2 cellular contexts compared by ENCODE assay signal in the genomic region with DNA sequence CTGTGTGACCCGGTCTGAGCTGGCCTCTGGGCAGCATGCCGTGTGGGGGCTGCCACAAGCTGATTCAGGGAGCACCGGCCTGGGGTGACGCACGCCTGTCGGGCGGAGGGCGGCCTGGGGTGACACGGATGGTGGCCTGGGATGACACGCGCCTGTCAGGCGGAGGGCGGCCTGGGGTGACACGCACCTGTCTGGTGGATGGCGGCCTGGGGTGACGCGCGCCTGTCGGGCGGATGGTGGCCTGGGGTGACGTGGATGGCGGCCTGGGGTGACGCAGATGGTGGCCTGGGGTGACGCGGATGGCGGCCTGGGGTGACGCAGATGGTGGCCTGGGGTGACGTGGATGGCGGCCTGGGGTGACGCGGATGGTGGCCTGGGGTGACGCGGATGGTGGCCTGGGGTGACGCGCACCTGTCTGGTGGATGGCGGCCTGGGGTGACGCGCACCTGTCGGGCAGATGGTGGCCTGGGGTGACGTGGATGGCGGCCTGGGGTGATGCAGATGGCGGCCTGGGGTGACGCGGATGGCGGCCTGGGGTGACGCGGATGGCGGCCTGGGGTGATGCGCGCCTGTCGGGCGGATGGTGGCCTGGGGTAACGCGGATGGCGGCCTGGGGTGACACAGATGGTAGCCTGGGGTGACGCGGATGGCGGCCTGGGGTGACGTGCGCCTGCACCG.
TF ChIP-seq lines count a peak whose summit lies in the region.

No MANE protein-coding gene starts in this region.

TF ChIP-seq in HepG2, 621 proteins besides CTCF, POLR2A, EP300 and RAD21:
- TF ChIP-seq KLF11 (CRISPR knock-in tag; IDR thresholded peaks at IDR 0.05), result no peak
- peak; percentile 40 for TF ChIP-seq AGO2 (optimal IDR thresholded peaks at IDR 0.05; ENCODE audit: low read depth, low read length)
- no peak for TF ChIP-seq ZNF670 (CRISPR knock-in tag; IDR thresholded peaks at IDR 0.05; ENCODE audit: borderline replicate concordance)

TF ChIP-seq in GM23338, 12 proteins besides CTCF, POLR2A, EP300 and RAD21:
- TF ChIP-seq JUNB (IDR thresholded peaks at IDR 0.05; ENCODE audit: unreplicated experiment) (no peak), CREB1 (CRISPR knock-in tag; IDR thresholded peaks at IDR 0.05; ENCODE audit: low read depth) (no peak), ZNF331 (CRISPR knock-in tag; IDR thresholded peaks at IDR 0.05; ENCODE audit: low read depth) (no peak), ZNF114 (CRISPR knock-in tag; IDR thresholded peaks at IDR 0.05) (no peak), STAT1 (IDR thresholded peaks at IDR 0.05; ENCODE audit: unreplicated experiment) (no peak), POLR2AphosphoS5 (IDR thresholded peaks at IDR 0.05; ENCODE audit: low read depth) (no peak), NANOG (IDR thresholded peaks at IDR 0.05; ENCODE audit: borderline replicate concordance) (no peak), EZH2phosphoT487 (IDR thresholded peaks at IDR 0.05; ENCODE audit: unreplicated experiment) (no peak), EZH2 (IDR thresholded peaks at IDR 0.05; ENCODE audit: low read depth, unreplicated experiment) (no peak)
- TF ChIP-seq, protein P1, sequence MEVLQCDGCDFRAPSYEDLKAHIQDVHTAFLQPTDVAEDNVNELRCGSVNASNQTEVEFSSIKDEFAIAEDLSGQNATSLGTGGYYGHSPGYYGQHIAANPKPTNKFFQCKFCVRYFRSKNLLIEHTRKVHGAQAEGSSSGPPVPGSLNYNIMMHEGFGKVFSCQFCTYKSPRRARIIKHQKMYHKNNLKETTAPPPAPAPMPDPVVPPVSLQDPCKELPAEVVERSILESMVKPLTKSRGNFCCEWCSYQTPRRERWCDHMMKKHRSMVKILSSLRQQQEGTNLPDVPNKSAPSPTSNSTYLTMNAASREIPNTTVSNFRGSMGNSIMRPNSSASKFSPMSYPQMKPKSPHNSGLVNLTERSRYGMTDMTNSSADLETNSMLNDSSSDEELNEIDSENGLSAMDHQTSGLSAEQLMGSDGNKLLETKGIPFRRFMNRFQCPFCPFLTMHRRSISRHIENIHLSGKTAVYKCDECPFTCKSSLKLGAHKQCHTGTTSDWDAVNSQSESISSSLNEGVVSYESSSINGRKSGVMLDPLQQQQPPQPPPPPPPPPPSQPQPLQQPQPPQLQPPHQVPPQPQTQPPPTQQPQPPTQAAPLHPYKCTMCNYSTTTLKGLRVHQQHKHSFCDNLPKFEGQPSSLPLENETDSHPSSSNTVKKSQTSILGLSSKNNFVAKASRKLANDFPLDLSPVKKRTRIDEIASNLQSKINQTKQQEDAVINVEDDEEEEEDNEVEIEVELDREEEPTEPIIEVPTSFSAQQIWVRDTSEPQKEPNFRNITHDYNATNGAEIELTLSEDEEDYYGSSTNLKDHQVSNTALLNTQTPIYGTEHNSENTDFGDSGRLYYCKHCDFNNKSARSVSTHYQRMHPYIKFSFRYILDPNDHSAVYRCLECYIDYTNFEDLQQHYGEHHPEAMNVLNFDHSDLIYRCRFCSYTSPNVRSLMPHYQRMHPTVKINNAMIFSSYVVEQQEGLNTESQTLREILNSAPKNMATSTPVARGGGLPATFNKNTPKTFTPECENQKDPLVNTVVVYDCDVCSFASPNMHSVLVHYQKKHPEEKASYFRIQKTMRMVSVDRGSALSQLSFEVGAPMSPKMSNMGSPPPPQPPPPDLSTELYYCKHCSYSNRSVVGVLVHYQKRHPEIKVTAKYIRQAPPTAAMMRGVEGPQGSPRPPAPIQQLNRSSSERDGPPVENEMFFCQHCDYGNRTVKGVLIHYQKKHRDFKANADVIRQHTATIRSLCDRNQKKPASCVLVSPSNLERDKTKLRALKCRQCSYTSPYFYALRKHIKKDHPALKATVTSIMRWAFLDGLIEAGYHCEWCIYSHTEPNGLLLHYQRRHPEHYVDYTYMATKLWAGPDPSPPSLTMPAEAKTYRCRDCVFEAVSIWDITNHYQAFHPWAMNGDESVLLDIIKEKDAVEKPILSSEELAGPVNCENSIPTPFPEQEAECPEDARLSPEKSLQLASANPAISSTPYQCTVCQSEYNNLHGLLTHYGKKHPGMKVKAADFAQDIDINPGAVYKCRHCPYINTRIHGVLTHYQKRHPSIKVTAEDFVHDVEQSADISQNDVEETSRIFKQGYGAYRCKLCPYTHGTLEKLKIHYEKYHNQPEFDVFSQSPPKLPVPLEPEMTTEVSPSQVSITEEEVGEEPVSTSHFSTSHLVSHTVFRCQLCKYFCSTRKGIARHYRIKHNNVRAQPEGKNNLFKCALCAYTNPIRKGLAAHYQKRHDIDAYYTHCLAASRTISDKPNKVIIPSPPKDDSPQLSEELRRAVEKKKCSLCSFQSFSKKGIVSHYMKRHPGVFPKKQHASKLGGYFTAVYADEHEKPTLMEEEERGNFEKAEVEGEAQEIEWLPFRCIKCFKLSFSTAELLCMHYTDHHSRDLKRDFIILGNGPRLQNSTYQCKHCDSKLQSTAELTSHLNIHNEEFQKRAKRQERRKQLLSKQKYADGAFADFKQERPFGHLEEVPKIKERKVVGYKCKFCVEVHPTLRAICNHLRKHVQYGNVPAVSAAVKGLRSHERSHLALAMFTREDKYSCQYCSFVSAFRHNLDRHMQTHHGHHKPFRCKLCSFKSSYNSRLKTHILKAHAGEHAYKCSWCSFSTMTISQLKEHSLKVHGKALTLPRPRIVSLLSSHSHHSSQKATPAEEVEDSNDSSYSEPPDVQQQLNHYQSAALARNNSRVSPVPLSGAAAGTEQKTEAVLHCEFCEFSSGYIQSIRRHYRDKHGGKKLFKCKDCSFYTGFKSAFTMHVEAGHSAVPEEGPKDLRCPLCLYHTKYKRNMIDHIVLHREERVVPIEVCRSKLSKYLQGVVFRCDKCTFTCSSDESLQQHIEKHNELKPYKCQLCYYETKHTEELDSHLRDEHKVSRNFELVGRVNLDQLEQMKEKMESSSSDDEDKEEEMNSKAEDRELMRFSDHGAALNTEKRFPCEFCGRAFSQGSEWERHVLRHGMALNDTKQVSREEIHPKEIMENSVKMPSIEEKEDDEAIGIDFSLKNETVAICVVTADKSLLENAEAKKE (CRISPR knock-in tag; IDR thresholded peaks at IDR 0.05), result no peak
- TF ChIP-seq, protein P2, sequence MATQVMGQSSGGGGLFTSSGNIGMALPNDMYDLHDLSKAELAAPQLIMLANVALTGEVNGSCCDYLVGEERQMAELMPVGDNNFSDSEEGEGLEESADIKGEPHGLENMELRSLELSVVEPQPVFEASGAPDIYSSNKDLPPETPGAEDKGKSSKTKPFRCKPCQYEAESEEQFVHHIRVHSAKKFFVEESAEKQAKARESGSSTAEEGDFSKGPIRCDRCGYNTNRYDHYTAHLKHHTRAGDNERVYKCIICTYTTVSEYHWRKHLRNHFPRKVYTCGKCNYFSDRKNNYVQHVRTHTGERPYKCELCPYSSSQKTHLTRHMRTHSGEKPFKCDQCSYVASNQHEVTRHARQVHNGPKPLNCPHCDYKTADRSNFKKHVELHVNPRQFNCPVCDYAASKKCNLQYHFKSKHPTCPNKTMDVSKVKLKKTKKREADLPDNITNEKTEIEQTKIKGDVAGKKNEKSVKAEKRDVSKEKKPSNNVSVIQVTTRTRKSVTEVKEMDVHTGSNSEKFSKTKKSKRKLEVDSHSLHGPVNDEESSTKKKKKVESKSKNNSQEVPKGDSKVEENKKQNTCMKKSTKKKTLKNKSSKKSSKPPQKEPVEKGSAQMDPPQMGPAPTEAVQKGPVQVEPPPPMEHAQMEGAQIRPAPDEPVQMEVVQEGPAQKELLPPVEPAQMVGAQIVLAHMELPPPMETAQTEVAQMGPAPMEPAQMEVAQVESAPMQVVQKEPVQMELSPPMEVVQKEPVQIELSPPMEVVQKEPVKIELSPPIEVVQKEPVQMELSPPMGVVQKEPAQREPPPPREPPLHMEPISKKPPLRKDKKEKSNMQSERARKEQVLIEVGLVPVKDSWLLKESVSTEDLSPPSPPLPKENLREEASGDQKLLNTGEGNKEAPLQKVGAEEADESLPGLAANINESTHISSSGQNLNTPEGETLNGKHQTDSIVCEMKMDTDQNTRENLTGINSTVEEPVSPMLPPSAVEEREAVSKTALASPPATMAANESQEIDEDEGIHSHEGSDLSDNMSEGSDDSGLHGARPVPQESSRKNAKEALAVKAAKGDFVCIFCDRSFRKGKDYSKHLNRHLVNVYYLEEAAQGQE (IDR thresholded peaks at IDR 0.05; ENCODE audit: unreplicated experiment), result no peak
- TF ChIP-seq, protein P3, sequence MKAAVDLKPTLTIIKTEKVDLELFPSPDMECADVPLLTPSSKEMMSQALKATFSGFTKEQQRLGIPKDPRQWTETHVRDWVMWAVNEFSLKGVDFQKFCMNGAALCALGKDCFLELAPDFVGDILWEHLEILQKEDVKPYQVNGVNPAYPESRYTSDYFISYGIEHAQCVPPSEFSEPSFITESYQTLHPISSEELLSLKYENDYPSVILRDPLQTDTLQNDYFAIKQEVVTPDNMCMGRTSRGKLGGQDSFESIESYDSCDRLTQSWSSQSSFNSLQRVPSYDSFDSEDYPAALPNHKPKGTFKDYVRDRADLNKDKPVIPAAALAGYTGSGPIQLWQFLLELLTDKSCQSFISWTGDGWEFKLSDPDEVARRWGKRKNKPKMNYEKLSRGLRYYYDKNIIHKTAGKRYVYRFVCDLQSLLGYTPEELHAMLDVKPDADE (IDR thresholded peaks at IDR 0.05), result no peak
